In the genomic region with DNA sequence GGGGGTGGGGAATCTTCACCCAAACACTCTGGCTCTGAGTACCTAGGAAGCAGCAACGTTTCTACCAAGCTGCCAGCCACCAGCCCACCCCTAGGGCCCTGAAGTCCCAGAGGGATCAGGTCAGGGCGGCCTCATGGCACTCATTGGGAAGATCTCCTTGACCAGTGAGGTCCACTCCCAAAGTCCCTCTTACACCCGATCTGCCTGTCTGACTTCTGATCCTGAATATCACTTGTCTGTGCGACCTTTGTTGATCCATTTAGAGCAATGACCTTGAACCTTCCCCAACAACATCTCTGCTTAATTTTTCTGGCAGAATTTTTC, we compare ENCODE assay signal across 9 cellular contexts. TPM values are rescaled to one million over a fixed set of nuclear protein-coding genes. Genes with fewer than 3 reads are reported as not detected.
DNase-seq lines count a peak whose midpoint lies in the region; ATAC-seq and TF ChIP-seq lines count a peak whose summit lies in the region.
"Had no signal": no experiment of that assay in that cellular context is flagged by ENCODE, and none has a peak within 500 bp of the region (broad histone marks: within the 10 kb centered on the region; RNA-seq: fewer than 3 reads in every experiment).

No MANE protein-coding gene starts in this region.

- H3K27me3 ChIP-seq in BLaER1 treated with 17β-estradiol and CSF1 and Interleukin-3, amounts not matched to agents 10 nM and 100 nM, result no peaks in the 10 kb centered on the region
- H3K27me3 ChIP-seq in lower lobe of right lung (ENCODE audit: low read depth), result no peaks in the 10 kb centered on the region
- H3K27me3 ChIP-seq: SJSA1 had no signal

- peaks cover 0 to 7% (median 0%) of the 10 kb centered on the region in 11 experiments; a peak in 2 of 22 replicates for H3K9me3 ChIP-seq in BLaER1 treated with 17β-estradiol and CSF1 and Interleukin-3, amounts not matched to agents 10 nM and 100 nM (replicated peaks in 1 of 11)
- no peaks in the 10 kb centered on the region for H3K9me3 ChIP-seq in lower lobe of right lung
- H3K9me3 ChIP-seq: SJSA1 had no signal

- peak overlapping the region; percentile 84 to 96 (median 91) for H3K27ac ChIP-seq in BLaER1 treated with 17β-estradiol and CSF1 and Interleukin-3, amounts not matched to agents 10 nM and 100 nM
- peak overlapping the region; percentile 73 for H3K27ac ChIP-seq in lower lobe of right lung
- H3K27ac ChIP-seq: SJSA1 had no signal

- peaks cover 54% of the 10 kb centered on the region for H3K4me1 Mint-ChIP-seq in activated CD8-positive, alpha-beta T cell treated with anti-CD3 and anti-CD28 coated beads, Interleukin-2, amount 10 ng/mL, durations not matched to agents 7 days and 5 days (ENCODE audit: low read depth)

- peaks cover 70 to 86% (median 83%) of the 10 kb centered on the region in 10 experiments for H3K4me1 ChIP-seq in BLaER1 treated with 17β-estradiol and CSF1 and Interleukin-3, amounts not matched to agents 10 nM and 100 nM
- H3K4me1 ChIP-seq in lower lobe of right lung, result peaks cover 30% of the 10 kb centered on the region

- H3K36me3 ChIP-seq in BLaER1 treated with 17β-estradiol and CSF1 and Interleukin-3, amounts not matched to agents 10 nM and 100 nM, result peaks cover 0 to 12% (median 6%) of the 10 kb centered on the region in 11 experiments; a peak in 8 of 22 replicates
- H3K36me3 ChIP-seq in lower lobe of right lung, result no peaks in the 10 kb centered on the region
- H3K36me3 ChIP-seq: SJSA1 had no signal

- H3K4me3 ChIP-seq in BLaER1 treated with 17β-estradiol and CSF1 and Interleukin-3, amounts not matched to agents 10 nM and 100 nM, result peak overlapping the region; percentile 3 to 63 (median 40); a peak in 13 of 20 replicates
- H3K4me3 ChIP-seq in lower lobe of right lung, result no peak overlapping the region
- H3K4me3 ChIP-seq: SJSA1 had no signal

- H3K36me3 Mint-ChIP-seq in activated CD8-positive, alpha-beta T cell treated with anti-CD3 and anti-CD28 coated beads, Interleukin-2, amount 10 ng/mL, durations not matched to agents 7 days and 5 days (ENCODE audit: low read depth), result peaks cover 5% of the 10 kb centered on the region

- peak overlapping the region; percentile 74 to 87 (median 81) for H3K9ac ChIP-seq in BLaER1 treated with 17β-estradiol and CSF1 and Interleukin-3, amounts not matched to agents 10 nM and 100 nM

- peak overlapping the region; percentile 66 for H3K4me3 Mint-ChIP-seq in activated CD8-positive, alpha-beta T cell treated with anti-CD3 and anti-CD28 coated beads, Interleukin-2, amount 10 ng/mL, durations not matched to agents 7 days and 5 days

- H3K27ac Mint-ChIP-seq in activated CD8-positive, alpha-beta T cell treated with anti-CD3 and anti-CD28 coated beads, Interleukin-2, amount 10 ng/mL, durations not matched to agents 7 days and 5 days, result peak overlapping the region; percentile 97

- peak; percentile 14 for ATAC-seq in GM19397 (IDR thresholded peaks at IDR 0.05; ENCODE audit: unreplicated experiment)
- ATAC-seq in activated CD8-positive, alpha-beta T cell treated with anti-CD3 and anti-CD28 coated beads, Interleukin-2, amount 10 ng/mL, durations not matched to agents 7 days and 5 days, result no peak
- ATAC-seq in lower lobe of right lung, result no peak
- ATAC-seq in HG03280 (IDR thresholded peaks at IDR 0.05; ENCODE audit: unreplicated experiment), result no peak
- ATAC-seq in GM19455 (IDR thresholded peaks at IDR 0.05; ENCODE audit: unreplicated experiment), result no peak

- no peaks in the 10 kb centered on the region for H4K20me1 ChIP-seq in BLaER1 treated with 17β-estradiol and CSF1 and Interleukin-3, amounts not matched to agents 10 nM and 100 nM

- DNase-seq in activated CD8-positive, alpha-beta T cell treated with anti-CD3 and anti-CD28 coated beads, Interleukin-2, amount 10 ng/mL, durations not matched to agents 7 days and 5 days, result no peak
- DNase-seq in lower lobe of right lung (no peak), AG08395 (ENCODE audit: low spot score) (no peak), DMS79 (lab: John Stamatoyannopoulos, UW) (no peak)

- H3K4me2 ChIP-seq in BLaER1 treated with 17β-estradiol and CSF1 and Interleukin-3, amounts not matched to agents 10 nM and 100 nM, result peak overlapping the region; percentile 85 to 95 (median 90)

- no peaks in the 10 kb centered on the region for H3K27me3 Mint-ChIP-seq in activated CD8-positive, alpha-beta T cell treated with anti-CD3 and anti-CD28 coated beads, Interleukin-2, amount 10 ng/mL, durations not matched to agents 7 days and 5 days (ENCODE audit: low read depth)

- no peak for TF ChIP-seq CTCF in lower lobe of right lung (IDR thresholded peaks at IDR 0.05)

- CTCF ChIA-PET in activated CD8-positive, alpha-beta T cell treated with anti-CD3 and anti-CD28 coated beads, Interleukin-2, amount 10 ng/mL, durations not matched to agents 7 days and 5 days (lab: Charles Lee), result interaction anchor here (1.2 to 8.4 kb wide), 7 partner anchors 10 to 183 kb away, joined by 3 to 64 read pairs (median 4); no protein-coding TSS in a partner anchor

- H3K9me3 Mint-ChIP-seq in activated CD8-positive, alpha-beta T cell treated with anti-CD3 and anti-CD28 coated beads, Interleukin-2, amount 10 ng/mL, durations not matched to agents 7 days and 5 days (ENCODE audit: insufficient read depth), result no peaks in the 10 kb centered on the region

- intact Hi-C loops in lower lobe of right lung (cut with DNase I), result no loop called here

- POLR2A ChIA-PET in activated CD8-positive, alpha-beta T cell treated with anti-CD3 and anti-CD28 coated beads, Interleukin-2, amount 10 ng/mL, durations not matched to agents 7 days and 5 days (lab: Charles Lee), result interaction anchor here (0.9 to 1.5 kb wide), 3 partner anchors 43 to 53 kb away, joined by 3 read pairs; partner anchors contain the start of gene S1PR4

RNA-seq across cellular contexts. Expression of gene GNA15, which starts 2.1 kb away (rescaled TPM):
- 10 to 100 TPM; 23.8 to 24.5 TPM for total RNA-seq in activated CD8-positive, alpha-beta T cell treated with anti-CD3 and anti-CD28 coated beads, Interleukin-2, amount 10 ng/mL, durations not matched to agents 7 days and 5 days
- total RNA-seq in lower lobe of right lung, result 24.2 TPM

RNA-seq across cellular contexts. Expression of gene GNA11, which starts 39.6 kb away (rescaled TPM):
- under 1 TPM; 0.08 to 0.71 TPM for total RNA-seq in activated CD8-positive, alpha-beta T cell treated with anti-CD3 and anti-CD28 coated beads, Interleukin-2, amount 10 ng/mL, durations not matched to agents 7 days and 5 days
- total RNA-seq in lower lobe of right lung, result 60.6 TPM

RNA-seq across cellular contexts. Expression of gene S1PR4, which starts 44.8 kb away (rescaled TPM):
- 100 to 1,000 TPM; 140 TPM for total RNA-seq in activated CD8-positive, alpha-beta T cell treated with anti-CD3 and anti-CD28 coated beads, Interleukin-2, amount 10 ng/mL, durations not matched to agents 7 days and 5 days
- 35.7 TPM for total RNA-seq in lower lobe of right lung
- total RNA-seq: SJSA1 had no signal

RNA-seq across cellular contexts. Expression of gene NCLN, which starts 52.0 kb away (rescaled TPM):
- total RNA-seq in activated CD8-positive, alpha-beta T cell treated with anti-CD3 and anti-CD28 coated beads, Interleukin-2, amount 10 ng/mL, durations not matched to agents 7 days and 5 days, result 10 to 100 TPM; 66.3 to 67.3 TPM
- 68.8 TPM for total RNA-seq in lower lobe of right lung

Comparison
In these comparisons a context has a peak if more than half of its experiments do, and no peak if none do; other contexts are left out.
1. RNA of gene GNA11, which starts 39.6 kb away (total RNA-seq): 60.6 TPM in lower lobe of right lung (single experiment); 0.08 to 0.71 TPM in activated CD8-positive, alpha-beta T cell treated with anti-CD3 and anti-CD28 coated beads, Interleukin-2, amount 10 ng/mL, durations not matched to agents 7 days and 5 days; every median in the first group is over 10 times any median in the second.